In genomic region chr7:873367-874002, GRCh38 we compare ENCODE assay signal across 1 cellular context.
TF ChIP-seq lines count a peak whose summit lies in the region.

No MANE protein-coding gene starts in this region.

TF ChIP-seq in K562, 482 proteins besides CTCF, POLR2A, EP300 and RAD21 (continued from another document and continues in another):
- TF ChIP-seq ZNF318 (IDR thresholded peaks at IDR 0.05; ENCODE audit: borderline replicate concordance in 1 of 2, low read depth in 1 of 2), result peak in 1 of 2 experiments; percentile 28; a peak in 1 of 4 replicates
- peak; percentile 57; the same call in 1 of the 2 replicates for TF ChIP-seq NFRKB (IDR thresholded peaks at IDR 0.05; ENCODE audit: low read depth)
- TF ChIP-seq ZNF551 (CRISPR knock-in tag; IDR thresholded peaks at IDR 0.05), result no peak
- peak; percentile 91 for TF ChIP-seq E2F4 (CRISPR knock-in tag; IDR thresholded peaks at IDR 0.05; ENCODE audit: low read depth)
- TF ChIP-seq U2AF2 (optimal IDR thresholded peaks at IDR 0.05; ENCODE audit: low read depth, low read length), result no peak
- TF ChIP-seq ZNF124 (CRISPR knock-in tag; IDR thresholded peaks at IDR 0.05), result 0 out of 2 replicates have a peak, but pooled peaks have one; percentile 79
- peak in 1 of 2 experiments; percentile 70; a peak in 2 of 4 replicates for TF ChIP-seq SRF (CRISPR knock-in tag; IDR thresholded peaks at IDR 0.05)
- no peak for TF ChIP-seq ELK3 (CRISPR knock-in tag; IDR thresholded peaks at IDR 0.05)
- TF ChIP-seq MXI1 (IDR thresholded peaks at IDR 0.05; ENCODE audit: low read depth, low read length), result peak; percentile 87
- TF ChIP-seq ZBTB40 (IDR thresholded peaks at IDR 0.05), result no peak; the same call in 1 of the 2 replicates
- peak; percentile 83 for TF ChIP-seq ZBTB40 (CRISPR knock-in tag; IDR thresholded peaks at IDR 0.05)
- TF ChIP-seq RFX1 (IDR thresholded peaks at IDR 0.05), result no peak
- TF ChIP-seq MCM7 (IDR thresholded peaks at IDR 0.05), result no peak
- TF ChIP-seq RBBP5 (IDR thresholded peaks at IDR 0.05; ENCODE audit: borderline replicate concordance, insufficient read depth, low read length, poor library complexity, severe bottlenecking), result peak; percentile 43
- no peak for TF ChIP-seq ZNF444 (CRISPR knock-in tag; IDR thresholded peaks at IDR 0.05)
- no peak for TF ChIP-seq TAF7 (tag; IDR thresholded peaks at IDR 0.05)
- TF ChIP-seq FOXP1 (CRISPR knock-in tag; IDR thresholded peaks at IDR 0.05), result peak; percentile 100
- peak in 1 of 2 experiments; percentile 80; a peak in 2 of 4 replicates for TF ChIP-seq RCOR1 (IDR thresholded peaks at IDR 0.05; ENCODE audit: borderline replicate concordance in 1 of 2, low read depth in 2 of 2, low read length in 2 of 2)
- peak; percentile 98 to 99 for TF ChIP-seq MNT (conservative IDR thresholded peaks at IDR 0.05)
- no peak for TF ChIP-seq KHSRP (IDR thresholded peaks at IDR 0.05)
- TF ChIP-seq CHCHD3 (CRISPR knock-in tag; IDR thresholded peaks at IDR 0.05), result no peak
- peak; percentile 99 for TF ChIP-seq HMGXB4 (CRISPR knock-in tag; IDR thresholded peaks at IDR 0.05)
- TF ChIP-seq ZBTB2 (IDR thresholded peaks at IDR 0.05), result no peak; the same call in none of the 2 replicates
- no peak for TF ChIP-seq ZNF165 (CRISPR knock-in tag; IDR thresholded peaks at IDR 0.05; ENCODE audit: borderline replicate concordance)
- 0 out of 2 replicates have a peak, but pooled peaks have one; percentile 12 for TF ChIP-seq THRAP3 (IDR thresholded peaks at IDR 0.05; ENCODE audit: borderline replicate concordance)
- TF ChIP-seq ZC3H8 (IDR thresholded peaks at IDR 0.05), result no peak
- no peak for TF ChIP-seq KDM4B (IDR thresholded peaks at IDR 0.05; ENCODE audit: borderline replicate concordance in 2 of 2, low read depth in 1 of 2)
